Comparison of ENCODE assay signal across 1 cellular context in genomic region chr4:47954679-47955078, GRCh38.
TF ChIP-seq lines count a peak whose summit lies in the region.

No MANE protein-coding gene starts in this region.

TF ChIP-seq in K562, 482 proteins besides CTCF, POLR2A, EP300 and RAD21 (continued from another document):
- TF ChIP-seq MAFG (tag; conservative IDR thresholded peaks at IDR 0.05): 0 out of 2 replicates have a peak, but pooled peaks have one; percentile 29
